Comparison of ENCODE assay signal across 10 cellular contexts in genomic region chr22:38080847-38081635, GRCh38. TPM values are rescaled to one million over a fixed set of nuclear protein-coding genes. Genes with fewer than 3 reads are reported as not detected.
DNase-seq lines count a peak whose midpoint lies in the region; ATAC-seq and TF ChIP-seq lines count a peak whose summit lies in the region.
"Had no signal": no experiment of that assay in that cellular context is flagged by ENCODE, and none has a peak within 500 bp of the region (broad histone marks: within the 10 kb centered on the region; RNA-seq: fewer than 3 reads in every experiment).

No MANE protein-coding gene starts in this region.

- ATAC-seq in GM19023 (IDR thresholded peaks at IDR 0.05; ENCODE audit: unreplicated experiment), result no peak
- ATAC-seq: A549 had no signal

- no TSS peak for BruUV-seq in mammary epithelial cell (replicated peaks; lab: Mats Ljungman, UMichigan)

- H3K27me3 ChIP-seq in mammary epithelial cell (ENCODE audit: insufficient read depth, low read length), result peaks cover 5% of the 10 kb centered on the region
- H3K27me3 ChIP-seq in stomach smooth muscle (ENCODE audit: control insufficient read depth in 1 of 2, insufficient read depth in 2 of 2, low read length in 2 of 2), result peaks cover 12 to 33% of the 10 kb centered on the region in 2 donors

- CTCF ChIA-PET in mammary epithelial cell (lab: Charles Lee; ENCODE audit: low non-redundant PET), result no interaction called here

- peaks cover 8% of the 10 kb centered on the region for H3K4me1 ChIP-seq in mammary epithelial cell (ENCODE audit: insufficient read depth, low read length)
- H3K4me1 ChIP-seq in stomach smooth muscle (ENCODE audit: control insufficient read depth, insufficient read depth, low read length), result peaks cover 21% of the 10 kb centered on the region
- H3K4me1 ChIP-seq: A549 had no signal

- H4K20me1 ChIP-seq in mammary epithelial cell (ENCODE audit: insufficient read depth, low read length), result no peaks in the 10 kb centered on the region

- H3K4me3 ChIP-seq in mammary epithelial cell (replicated peaks in 1 of 3; ENCODE audit: insufficient read depth in 1 of 3, low read depth in 2 of 3, low read length in 3 of 3), result peak overlapping the region in 1 of 3 experiments; percentile 29
- H3K4me3 ChIP-seq in stomach smooth muscle (ENCODE audit: low read length in 2 of 2), result peak overlapping the region; percentile 9 to 58
- H3K4me3 ChIP-seq: A549 had no signal

- peak overlapping the region; percentile 73 for H2AFZ ChIP-seq in mammary epithelial cell (ENCODE audit: low read depth, low read length)

- no peak overlapping the region for H3K9ac ChIP-seq in mammary epithelial cell (ENCODE audit: insufficient read depth, low read length)
- no peak overlapping the region for H3K9ac ChIP-seq in stomach smooth muscle (ENCODE audit: low read length in 2 of 2)

- no peaks in the 10 kb centered on the region for H3K79me2 ChIP-seq in mammary epithelial cell (ENCODE audit: insufficient read depth, low read length)

- in situ Hi-C loops in mammary epithelial cell (cut with MboI; ENCODE audit: low sequenced_read_pairs in 2 of 2), result no loop called here

- H3K9me3 ChIP-seq in mammary epithelial cell (replicated peaks; ENCODE audit: insufficient read depth, low read length) (no peaks in the 10 kb centered on the region), stomach smooth muscle (ENCODE audit: control insufficient read depth in 2 of 2, low read length in 2 of 2) (no peaks in the 10 kb centered on the region)
- H3K9me3 ChIP-seq: A549 had no signal

- peak; percentile 11 for DNase-seq in NCI-H1092 treated with DMSO at 0.1 percent for 48 hours (lab: John Stamatoyannopoulos, UW)
- DNase-seq in NCI-H1092 (lab: John Stamatoyannopoulos, UW), result no peak
- DNase-seq in mammary epithelial cell, result no peak
- DNase-seq in islet precursor cell, result peak; percentile 72
- no peak for DNase-seq in KG1 (lab: John Stamatoyannopoulos, UW)
- no peak for DNase-seq in DMS153 treated with DMSO at 0.1 percent for 48 hours (lab: John Stamatoyannopoulos, UW; ENCODE audit: unreplicated experiment)
- DNase-seq: activated CD4-positive, alpha-beta T cell treated with anti-CD3 and anti-CD28 coated beads, Interleukin-2, amount 50 U/mL, for 1 hour had no signal

- dilution Hi-C loops in mammary epithelial cell (cut with HindIII; ENCODE audit: low sequenced_read_pairs), result no loop called here

- peak overlapping the region; percentile 73 for H3K4me2 ChIP-seq in mammary epithelial cell (ENCODE audit: insufficient read depth, low read depth, low read length)
- H3K4me2 ChIP-seq: A549 had no signal

- H3K36me3 ChIP-seq in mammary epithelial cell (ENCODE audit: insufficient read depth, low read length) (no peaks in the 10 kb centered on the region), stomach smooth muscle (ENCODE audit: control insufficient read depth in 2 of 2, insufficient read depth in 2 of 2, low read length in 2 of 2) (no peaks in the 10 kb centered on the region)

- no peak for TF ChIP-seq CTCF in mammary epithelial cell (conservative IDR thresholded peaks at IDR 0.05 in 1 of 2, IDR thresholded peaks at IDR 0.05 in 1 of 2; ENCODE audit: extremely low read depth in 1 of 2, insufficient read depth in 1 of 2, low read depth in 1 of 2, low read length in 2 of 2)

- WGBS in mammary epithelial cell (ENCODE audit: low coverage, missing lambda C conversion rate), result 24% methylated on average over 21 of the region's 110 CpGs

- H3K27ac ChIP-seq in mammary epithelial cell (ENCODE audit: insufficient read depth, low read depth, low read length) (no peak overlapping the region), stomach smooth muscle (ENCODE audit: low read length) (no peak overlapping the region)
- H3K27ac ChIP-seq: A549 had no signal

- intact Hi-C loops in mammary epithelial cell (cut with micrococcal nuclease), result no loop called here

RNA-seq across cellular contexts. Expression of gene SLC16A8, which starts 2.9 kb away (rescaled TPM):
- total RNA-seq in mammary epithelial cell, result not detected
- polyA plus RNA-seq in mammary epithelial cell, result not detected
- polyA minus RNA-seq in mammary epithelial cell, result not detected
- polyA plus RNA-seq: A549 had no signal

RNA-seq across cellular contexts. Expression of gene PICK1, which starts 23.8 kb away (rescaled TPM):
- 10 to 100 TPM; 38.8 to 40.7 TPM for total RNA-seq in mammary epithelial cell
- 35.4 TPM for polyA plus RNA-seq in mammary epithelial cell
- 33.2 TPM for polyA minus RNA-seq in mammary epithelial cell

RNA-seq across cellular contexts. Expression of gene BAIAP2L2, which starts 29.4 kb away (rescaled TPM):
- 10 to 100 TPM in 1 of 2 donors, 1 to 10 TPM in 1; 2.2 to 10.1 TPM for total RNA-seq in mammary epithelial cell
- 5.4 TPM for polyA plus RNA-seq in mammary epithelial cell
- 1.1 TPM for polyA minus RNA-seq in mammary epithelial cell

Comparison
In these comparisons a context has a peak if more than half of its experiments do, and no peak if none do; other contexts are left out.
1. DNase-seq: peak in NCI-H1092 treated with DMSO at 0.1 percent for 48 hours (single experiment) and islet precursor cell (single experiment); none in NCI-H1092 (single experiment), mammary epithelial cell (single experiment), KG1 (single experiment) and DMS153 treated with DMSO at 0.1 percent for 48 hours (single experiment).